In genomic region chr11:126282361-126282741, GRCh38 we compare ENCODE assay signal across 8 cellular contexts. TPM values are rescaled to one million over a fixed set of nuclear protein-coding genes. Genes with fewer than 3 reads are reported as not detected.
DNase-seq lines count a peak whose midpoint lies in the region; ATAC-seq and TF ChIP-seq lines count a peak whose summit lies in the region.

No MANE protein-coding gene starts in this region.

- H3F3A ChIP-seq in neural cell (ENCODE audit: insufficient read depth, low read length, poor library complexity, severe bottlenecking), result no peaks in the 10 kb centered on the region

- no peak for TF ChIP-seq EP300 in neural cell (conservative IDR thresholded peaks at IDR 0.05; ENCODE audit: poor library complexity, severe bottlenecking)

- H3K27me3 ChIP-seq in NT2/D1 (ENCODE audit: insufficient read depth, insufficient read length), result peaks cover 22% of the 10 kb centered on the region
- H3K27me3 ChIP-seq in neural cell (ENCODE audit: insufficient read depth, low read depth, low read length), result no peaks in the 10 kb centered on the region

- peak overlapping the region; percentile 60 for H3K4me3 ChIP-seq in NT2/D1 (ENCODE audit: insufficient read length, low read depth)
- peak overlapping the region; percentile 71 for H3K4me3 ChIP-seq in neural cell (ENCODE audit: low read length)

- no peaks in the 10 kb centered on the region for H3K9me2 ChIP-seq in neural cell (ENCODE audit: insufficient read depth, low read length)

- H4K20me1 ChIP-seq in neural cell (ENCODE audit: insufficient read depth), result no peaks in the 10 kb centered on the region

- H3K4me2 ChIP-seq in neural cell (ENCODE audit: low read length), result peak overlapping the region; percentile 1

- peaks cover 6% of the 10 kb centered on the region for H3K4me1 ChIP-seq in NT2/D1 (ENCODE audit: insufficient read depth, insufficient read length)

- H3K9ac ChIP-seq in NT2/D1 (ENCODE audit: insufficient read length, low read depth) (peak overlapping the region; percentile 83), neural cell (ENCODE audit: low read length) (peak overlapping the region; percentile 71)

- no peaks in the 10 kb centered on the region for H3K9me3 ChIP-seq in NT2/D1 (ENCODE audit: insufficient read depth, low read length)
- no peaks in the 10 kb centered on the region for H3K9me3 ChIP-seq in neural cell (ENCODE audit: low read length)

- H3K27ac ChIP-seq in neural cell (ENCODE audit: low read length), result no peak overlapping the region

- DNase-seq in Ammon's horn (ENCODE audit: low spot score) (peak; percentile 69), NT2/D1 (ENCODE audit: low read depth, low spot score) (no peak), globus pallidus (ENCODE audit: low spot score) (peak; percentile 36), mesenteric fat pad (ENCODE audit: low spot score) (no peak), NCI-H2029 treated with DMSO at 0.1 percent for 48 hours (lab: John Stamatoyannopoulos, UW) (no peak)
- peak; percentile 43 for DNase-seq in activated naive CD4-positive, alpha-beta T cell treated with anti-CD3 and anti-CD28 coated beads, Interleukin-2, amount 50 U/mL, for 16 hours

- ATAC-seq in GM21360 (IDR thresholded peaks at IDR 0.05; ENCODE audit: unreplicated experiment), result peak; percentile 29

- H2AFZ ChIP-seq in neural cell (ENCODE audit: low read depth, low read length), result peak overlapping the region; percentile 45

- peaks cover 14% of the 10 kb centered on the region for H3K36me3 ChIP-seq in NT2/D1 (ENCODE audit: insufficient read depth, insufficient read length, low read length)
- no peaks in the 10 kb centered on the region for H3K36me3 ChIP-seq in neural cell (ENCODE audit: insufficient read depth, low read length)

- no peak for TF ChIP-seq RAD21 in neural cell (conservative IDR thresholded peaks at IDR 0.05)

- no peak for TF ChIP-seq CTCF in neural cell (IDR thresholded peaks at IDR 0.05; ENCODE audit: poor library complexity, severe bottlenecking)

- H3K79me2 ChIP-seq in neural cell (replicated peaks; ENCODE audit: insufficient read depth, low read length), result no peaks in the 10 kb centered on the region

TF ChIP-seq in neural cell, 6 proteins besides CTCF, POLR2A, EP300 and RAD21:
- no peak for TF ChIP-seq TAF1 (IDR thresholded peaks at IDR 0.05; ENCODE audit: low read depth)
- no peak for TF ChIP-seq MXI1 (conservative IDR thresholded peaks at IDR 0.05; ENCODE audit: poor library complexity, severe bottlenecking)
- TF ChIP-seq POLR2AphosphoS5 (IDR thresholded peaks at IDR 0.05), result no peak
- TF ChIP-seq SMC3 (conservative IDR thresholded peaks at IDR 0.05; ENCODE audit: poor library complexity), result no peak
- TF ChIP-seq REST (IDR thresholded peaks at IDR 0.05; ENCODE audit: borderline replicate concordance), result no peak
- TF ChIP-seq EZH2 (IDR thresholded peaks at IDR 0.05; ENCODE audit: borderline replicate concordance, insufficient read depth, low read length, poor library complexity, severe bottlenecking), result no peak

RNA-seq across cellular contexts. Expression of gene TIRAP, which starts 0.5 kb away (rescaled TPM):
- 2.0 and 3.6 TPM in 2 replicates for polyA plus RNA-seq in neural cell
- polyA minus RNA-seq in neural cell, result 2.4 and 2.7 TPM in 2 replicates
- 12.5 TPM for total RNA-seq in mesenteric fat pad

RNA-seq across cellular contexts. Expression of gene FOXRED1, which starts 13.4 kb away (rescaled TPM):
- 68.3 and 77.3 TPM in 2 replicates for polyA plus RNA-seq in neural cell
- 27.0 and 28.0 TPM in 2 replicates for polyA minus RNA-seq in neural cell
- 22.2 TPM for total RNA-seq in mesenteric fat pad

RNA-seq across cellular contexts. Expression of gene SRPRA, which starts 13.7 kb away (rescaled TPM):
- polyA plus RNA-seq in neural cell, result 24.9 TPM in 2 replicates
- 23.4 and 31.1 TPM in 2 replicates for polyA minus RNA-seq in neural cell
- total RNA-seq in mesenteric fat pad, result 121 TPM

RNA-seq across cellular contexts. Expression of gene DCPS, which starts 21.5 kb away (rescaled TPM):
- polyA plus RNA-seq in neural cell, result 3.7 and 6.4 TPM in 2 replicates
- 5.6 and 7.3 TPM in 2 replicates for polyA minus RNA-seq in neural cell
- 10.8 TPM for total RNA-seq in mesenteric fat pad

Comparison
In these comparisons a context has a peak if more than half of its experiments do, and no peak if none do; other contexts are left out.
1. DNase-seq: peak in Ammon's horn (single experiment), activated naive CD4-positive, alpha-beta T cell treated with anti-CD3 and anti-CD28 coated beads, Interleukin-2, amount 50 U/mL, for 16 hours (single experiment) and globus pallidus (single experiment); none in NT2/D1 (single experiment), mesenteric fat pad (single experiment) and NCI-H2029 treated with DMSO at 0.1 percent for 48 hours (single experiment).